Comparison of ENCODE assay signal across 23 cellular contexts in the genomic region with DNA sequence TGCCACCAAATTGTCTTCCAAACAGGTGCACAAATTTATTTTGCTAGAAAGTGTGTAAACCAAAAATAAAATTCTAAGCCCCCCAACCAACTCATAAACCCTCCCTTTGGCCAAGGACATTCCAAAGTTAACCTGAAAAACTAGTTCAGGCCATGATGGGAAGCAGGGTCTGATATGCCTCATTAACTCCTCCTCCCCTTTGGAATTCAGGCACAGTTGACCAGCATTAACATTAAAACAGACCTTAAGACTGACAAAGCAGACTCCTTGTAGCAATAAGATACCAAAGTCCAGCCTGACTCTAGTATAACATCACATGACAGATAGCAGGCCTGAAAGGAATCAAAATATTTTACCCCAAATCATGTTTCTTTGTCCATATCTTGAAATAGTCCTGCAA. TPM values are rescaled to one million over a fixed set of nuclear protein-coding genes. Genes with fewer than 3 reads are reported as not detected.
DNase-seq lines count a peak whose midpoint lies in the region; ATAC-seq and TF ChIP-seq lines count a peak whose summit lies in the region.
"Had no signal": no experiment of that assay in that cellular context is flagged by ENCODE, and none has a peak within 500 bp of the region (broad histone marks: within the 10 kb centered on the region; RNA-seq: fewer than 3 reads in every experiment).

No MANE protein-coding gene starts in this region.

- H3K27me3 ChIP-seq in GM23338 (ENCODE audit: insufficient read depth) (no peaks in the 10 kb centered on the region), endodermal cell (ENCODE audit: control insufficient read depth, insufficient read depth, low read length, poor library complexity, severe bottlenecking) (no peaks in the 10 kb centered on the region), smooth muscle cell (ENCODE audit: low read depth) (no peaks in the 10 kb centered on the region)
- H3K27me3 ChIP-seq: Peyer's patch, SJSA1 had no signal

- H3K36me3 Mint-ChIP-seq in GM23338 (ENCODE audit: low read depth) = peaks cover 16% of the 10 kb centered on the region; the same call in 2 of the 3 replicates
- peaks cover 7% of the 10 kb centered on the region for H3K36me3 Mint-ChIP-seq in endodermal cell (ENCODE audit: low read depth)
- H3K36me3 Mint-ChIP-seq: CD4-positive, CD25-positive, alpha-beta regulatory T cell had no signal

- no peaks in the 10 kb centered on the region for H3K4me1 ChIP-seq in GM23338 (ENCODE audit: insufficient read depth)
- H3K4me1 ChIP-seq in endodermal cell (ENCODE audit: control insufficient read depth, insufficient read depth, low read length) = no peaks in the 10 kb centered on the region
- no peaks in the 10 kb centered on the region for H3K4me1 ChIP-seq in smooth muscle cell (ENCODE audit: low read depth)
- H3K4me1 ChIP-seq: A549, Peyer's patch, SJSA1 had no signal

- peaks cover 35% of the 10 kb centered on the region for H3K9me3 ChIP-seq in endodermal cell (ENCODE audit: control insufficient read depth, low read length)
- no peaks in the 10 kb centered on the region for H3K9me3 ChIP-seq in smooth muscle cell (replicated peaks; ENCODE audit: low read depth)
- H3K9me3 ChIP-seq: A549, HAP-1, Peyer's patch, SJSA1 had no signal

- intact Hi-C loops in cardiac septum (cut with DNase I) = no loop called here

- no peak overlapping the region for H3K27ac Mint-ChIP-seq in GM23338
- H3K27ac Mint-ChIP-seq in endodermal cell = peak overlapping the region; percentile 35
- H3K27ac Mint-ChIP-seq: CD4-positive, CD25-positive, alpha-beta regulatory T cell had no signal

- H3K9me3 Mint-ChIP-seq in GM23338 (peaks cover 17% of the 10 kb centered on the region; the same call in 2 of the 3 replicates), endodermal cell (peaks cover 26% of the 10 kb centered on the region)

- no peak overlapping the region for H3K4me3 Mint-ChIP-seq in GM23338
- H3K4me3 Mint-ChIP-seq in endodermal cell = no peak overlapping the region
- H3K4me3 Mint-ChIP-seq: CD4-positive, CD25-positive, alpha-beta regulatory T cell had no signal

- H2AFZ ChIP-seq in GM23338 (no peak overlapping the region), smooth muscle cell (ENCODE audit: low read depth) (peak overlapping the region; percentile 16)
- H2AFZ ChIP-seq: GM23248 had no signal

- ATAC-seq in GM23338 = no peak
- ATAC-seq: A549, GM12878 had no signal

- H3K79me2 ChIP-seq in GM23338 (replicated peaks; ENCODE audit: insufficient read depth) = no peaks in the 10 kb centered on the region
- no peaks in the 10 kb centered on the region for H3K79me2 ChIP-seq in smooth muscle cell (ENCODE audit: low read depth)

- DNase-seq in GM23338 (ENCODE audit: low spot score) (peak; percentile 33), endodermal cell (no peak), left kidney (ENCODE audit: low read depth, low spot score) (peak; percentile 90), smooth muscle cell (lab: John Stamatoyannopoulos, UW; ENCODE audit: unreplicated experiment) (no peak), NCI-H187 (lab: John Stamatoyannopoulos, UW) (no peak), cardiac septum (ENCODE audit: low spot score) (no peak), NCI-H2171 (lab: John Stamatoyannopoulos, UW) (no peak)
- DNase-seq: CD4-positive, CD25-positive, alpha-beta regulatory T cell; DMS79 treated with DMSO at 0.1 percent for 48 hours; GM23248; NCI-H1092 treated with DMSO at 0.1 percent for 48 hours; NCI-H146; NCI-H2029 treated with DMSO at 0.1 percent for 48 hours; NCI-H2171 treated with DMSO at 0.1 percent for 48 hours; NCI-H524 treated with DMSO at 0.1 percent for 48 hours; NCI-H82; Peyer's patch had no signal

- H3K27me3 Mint-ChIP-seq in GM23338 (ENCODE audit: insufficient read depth, low read depth, poor library complexity) (peaks cover 3% of the 10 kb centered on the region), endodermal cell (ENCODE audit: insufficient read depth) (peaks cover 2% of the 10 kb centered on the region)

- H3F3A ChIP-seq in GM23338 (replicated peaks; ENCODE audit: low read depth) (no peaks in the 10 kb centered on the region), smooth muscle cell (ENCODE audit: low read depth) (no peaks in the 10 kb centered on the region)

- H3K4me2 ChIP-seq in GM23338 = no peak overlapping the region
- no peak overlapping the region for H3K4me2 ChIP-seq in smooth muscle cell
- H3K4me2 ChIP-seq: A549, KMS-11 had no signal

- H3K27ac ChIP-seq in GM23338 (ENCODE audit: low read depth) (no peak overlapping the region), endodermal cell (ENCODE audit: low read depth, low read length) (no peak overlapping the region), smooth muscle cell (ENCODE audit: low read depth) (no peak overlapping the region)
- H3K27ac ChIP-seq: A549, GM23248, HL-60, KMS-11, Peyer's patch, SJSA1 had no signal

- H3K9me2 ChIP-seq in GM23338 (ENCODE audit: insufficient read depth) = no peaks in the 10 kb centered on the region

- H4K20me1 ChIP-seq in GM23338 (replicated peaks; ENCODE audit: insufficient read depth) (no peaks in the 10 kb centered on the region), smooth muscle cell (ENCODE audit: low read depth) (no peaks in the 10 kb centered on the region)

- no peak overlapping the region for H3K9ac ChIP-seq in endodermal cell (ENCODE audit: extremely low read depth, low read length, poor library complexity, severe bottlenecking)
- no peak overlapping the region for H3K9ac ChIP-seq in smooth muscle cell (ENCODE audit: low read depth)
- H3K9ac ChIP-seq: GM23248, KMS-11 had no signal

- no peaks in the 10 kb centered on the region for H3K36me3 ChIP-seq in GM23338 (ENCODE audit: insufficient read depth)
- H3K36me3 ChIP-seq in endodermal cell (ENCODE audit: control insufficient read depth, insufficient read depth, low read length) = no peaks in the 10 kb centered on the region
- no peaks in the 10 kb centered on the region for H3K36me3 ChIP-seq in smooth muscle cell (ENCODE audit: low read depth)
- H3K36me3 ChIP-seq: HAP-1, Peyer's patch, SJSA1 had no signal

- peaks cover 3% of the 10 kb centered on the region; the same call in 1 of the 3 replicates for H3K4me1 Mint-ChIP-seq in GM23338
- H3K4me1 Mint-ChIP-seq in endodermal cell = peaks cover 13% of the 10 kb centered on the region
- H3K4me1 Mint-ChIP-seq: CD4-positive, CD25-positive, alpha-beta regulatory T cell had no signal

- no peak overlapping the region for H3K4me3 ChIP-seq in GM23338
- H3K4me3 ChIP-seq in endodermal cell (ENCODE audit: low read length) = peak overlapping the region; percentile 25
- no peak overlapping the region for H3K4me3 ChIP-seq in smooth muscle cell
- H3K4me3 ChIP-seq: A549, GM12878, GM23248, HAP-1, Peyer's patch, SJSA1 had no signal

- TF ChIP-seq CTCF in GM23338 (conservative IDR thresholded peaks at IDR 0.05; ENCODE audit: low read depth in 2 of 2) = no peak
- no peak for TF ChIP-seq CTCF in endodermal cell (conservative IDR thresholded peaks at IDR 0.05)
- TF ChIP-seq CTCF in smooth muscle cell (IDR thresholded peaks at IDR 0.05; ENCODE audit: borderline replicate concordance, insufficient read depth, poor library complexity, severe bottlenecking) = no peak

TF ChIP-seq in GM23338, 12 proteins besides CTCF, POLR2A, EP300 and RAD21 (continues in another document):
- no peak for TF ChIP-seq POLR2AphosphoS5 (IDR thresholded peaks at IDR 0.05; ENCODE audit: low read depth)
- no peak for TF ChIP-seq JUNB (IDR thresholded peaks at IDR 0.05; ENCODE audit: unreplicated experiment)
- TF ChIP-seq, protein P1, sequence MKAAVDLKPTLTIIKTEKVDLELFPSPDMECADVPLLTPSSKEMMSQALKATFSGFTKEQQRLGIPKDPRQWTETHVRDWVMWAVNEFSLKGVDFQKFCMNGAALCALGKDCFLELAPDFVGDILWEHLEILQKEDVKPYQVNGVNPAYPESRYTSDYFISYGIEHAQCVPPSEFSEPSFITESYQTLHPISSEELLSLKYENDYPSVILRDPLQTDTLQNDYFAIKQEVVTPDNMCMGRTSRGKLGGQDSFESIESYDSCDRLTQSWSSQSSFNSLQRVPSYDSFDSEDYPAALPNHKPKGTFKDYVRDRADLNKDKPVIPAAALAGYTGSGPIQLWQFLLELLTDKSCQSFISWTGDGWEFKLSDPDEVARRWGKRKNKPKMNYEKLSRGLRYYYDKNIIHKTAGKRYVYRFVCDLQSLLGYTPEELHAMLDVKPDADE (IDR thresholded peaks at IDR 0.05) = no peak
- no peak for TF ChIP-seq ZNF114 (CRISPR knock-in tag; IDR thresholded peaks at IDR 0.05)
- no peak for TF ChIP-seq CREB1 (CRISPR knock-in tag; IDR thresholded peaks at IDR 0.05; ENCODE audit: low read depth)
- no peak for TF ChIP-seq ZNF331 (CRISPR knock-in tag; IDR thresholded peaks at IDR 0.05; ENCODE audit: low read depth)

RNA-seq across cellular contexts. Expression of gene NEK5, which starts 19.8 kb away (rescaled TPM):
- 0.16 and 0.73 TPM in 2 replicates for total RNA-seq in GM23338 (2014; rRNA removed; shearing (Covaris generic))
- polyA plus RNA-seq in GM23338 (2016; fragmentation: Nextera tagmentation; extraction: Ambion mirVana) = 0.64 and 1.3 TPM in 2 replicates
- total RNA-seq in endodermal cell = 1 to 10 TPM; 1.4 to 1.8 TPM
- polyA plus RNA-seq in endodermal cell (2013, experiment 1 of 2) = 0.50 TPM
- polyA plus RNA-seq in endodermal cell (2013, experiment 2 of 2) = 0.54 TPM
- total RNA-seq in smooth muscle cell = 0.04 and 0.18 TPM in 2 replicates
- polyA plus RNA-seq in smooth muscle cell = 0.29 and 0.43 TPM in 2 replicates
- 0.67 TPM for total RNA-seq in cardiac septum
- total RNA-seq: CD4-positive, CD25-positive, alpha-beta regulatory T cell; GM12878; GM23248; SJSA1 had no signal

RNA-seq across cellular contexts. Expression of gene NEK3, which starts 50.3 kb away (rescaled TPM):
- total RNA-seq in GM23338 (2014; rRNA removed; shearing (Covaris generic)) = 26.6 and 26.7 TPM in 2 replicates
- 26.8 and 27.9 TPM in 2 replicates for polyA plus RNA-seq in GM23338 (2016; fragmentation: Nextera tagmentation; extraction: Ambion mirVana)
- 10 to 100 TPM; 30.7 to 48.8 TPM for total RNA-seq in endodermal cell
- polyA plus RNA-seq in endodermal cell (2013, experiment 1 of 2) = 38.5 TPM
- polyA plus RNA-seq in endodermal cell (2013, experiment 2 of 2) = 38.2 TPM
- total RNA-seq in smooth muscle cell = 24.4 and 24.5 TPM in 2 replicates
- polyA plus RNA-seq in smooth muscle cell = 26.0 and 33.8 TPM in 2 replicates
- 7.5 TPM for total RNA-seq in cardiac septum

Comparison
In these comparisons a context has a peak if more than half of its experiments do, and no peak if none do; other contexts are left out.
1. DNase-seq: peak in GM23338 (single experiment) and left kidney (single experiment); none in endodermal cell (single experiment), smooth muscle cell (single experiment), NCI-H187 (0 of 2), cardiac septum (single experiment) and NCI-H2171 (single experiment).